Comparison of ENCODE assay signal across 1 cellular context in the genomic region with DNA sequence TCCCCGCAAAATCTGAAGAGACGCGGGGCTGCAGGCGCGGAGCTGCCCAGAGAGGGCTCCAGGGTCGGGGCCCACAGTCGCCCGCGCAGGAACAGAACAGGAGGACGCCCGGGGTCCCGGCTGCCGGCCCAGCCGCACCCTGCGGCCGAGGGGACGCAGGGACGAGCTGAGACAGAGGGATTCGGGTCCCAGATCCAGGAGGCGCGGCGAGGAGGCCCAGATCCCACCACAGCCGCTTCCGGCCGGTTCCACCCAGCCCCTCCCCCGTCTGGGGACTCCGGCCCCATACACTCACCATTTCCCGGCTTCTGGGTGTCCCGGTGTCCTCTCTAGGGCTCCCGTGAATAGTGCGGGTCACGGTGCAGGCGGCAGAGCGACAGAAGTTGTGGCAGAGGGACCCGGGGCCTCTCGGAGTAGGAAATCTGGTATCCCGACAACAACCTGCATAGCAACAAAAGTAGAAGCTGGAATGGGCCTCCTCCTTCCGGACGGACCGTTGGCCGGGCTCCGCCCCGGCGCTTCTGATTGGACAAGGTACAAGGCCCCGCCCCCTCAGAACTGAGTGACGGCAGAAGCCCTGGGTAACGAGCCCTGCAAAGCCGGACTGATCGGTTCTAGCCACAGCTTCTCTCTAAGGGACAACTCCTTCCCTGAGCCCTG.
TF ChIP-seq lines count a peak whose summit lies in the region.

ZNF20 (minus strand) TSS at position 466 of the 660 bp plus-strand sequence; CDS start at position 298, 168 bp downstream.

TF ChIP-seq in HepG2, 621 proteins besides CTCF, POLR2A, EP300 and RAD21 (continued from another document and continues in another):
- TF ChIP-seq KMT2A (CRISPR knock-in tag; IDR thresholded peaks at IDR 0.05) (peak; percentile 40; the same call in 1 of the 2 replicates), HOXA3 (CRISPR knock-in tag; IDR thresholded peaks at IDR 0.05) (peak; percentile 40), TFE3 (CRISPR knock-in tag; IDR thresholded peaks at IDR 0.05) (0 out of 2 replicates have a peak, but pooled peaks have one; percentile 19), ZNF646 (CRISPR knock-in tag; IDR thresholded peaks at IDR 0.05) (no peak), SP1 (IDR thresholded peaks at IDR 0.05) (no peak), SP1 (CRISPR knock-in tag; IDR thresholded peaks at IDR 0.05) (peak; percentile 78), ZNF576 (CRISPR knock-in tag; IDR thresholded peaks at IDR 0.05) (0 out of 2 replicates have a peak, but pooled peaks have one; percentile 44), XBP1 (CRISPR knock-in tag; IDR thresholded peaks at IDR 0.05) (no peak), ZNF350 (CRISPR knock-in tag; IDR thresholded peaks at IDR 0.05; ENCODE audit: borderline replicate concordance, low read depth) (peak; percentile 56; the same call in 1 of the 2 replicates), ZNF883 (CRISPR knock-in tag; IDR thresholded peaks at IDR 0.05; ENCODE audit: not compliant biosample characterization) (peak; percentile 45), ZNF225 (CRISPR knock-in tag; IDR thresholded peaks at IDR 0.05) (no peak), ZNF34 (CRISPR knock-in tag; IDR thresholded peaks at IDR 0.05; ENCODE audit: borderline replicate concordance) (no peak), GPBP1L1 (CRISPR knock-in tag; IDR thresholded peaks at IDR 0.05) (no peak), ZNF550 (CRISPR knock-in tag; IDR thresholded peaks at IDR 0.05; ENCODE audit: borderline replicate concordance) (no peak)
- TF ChIP-seq, protein P1, sequence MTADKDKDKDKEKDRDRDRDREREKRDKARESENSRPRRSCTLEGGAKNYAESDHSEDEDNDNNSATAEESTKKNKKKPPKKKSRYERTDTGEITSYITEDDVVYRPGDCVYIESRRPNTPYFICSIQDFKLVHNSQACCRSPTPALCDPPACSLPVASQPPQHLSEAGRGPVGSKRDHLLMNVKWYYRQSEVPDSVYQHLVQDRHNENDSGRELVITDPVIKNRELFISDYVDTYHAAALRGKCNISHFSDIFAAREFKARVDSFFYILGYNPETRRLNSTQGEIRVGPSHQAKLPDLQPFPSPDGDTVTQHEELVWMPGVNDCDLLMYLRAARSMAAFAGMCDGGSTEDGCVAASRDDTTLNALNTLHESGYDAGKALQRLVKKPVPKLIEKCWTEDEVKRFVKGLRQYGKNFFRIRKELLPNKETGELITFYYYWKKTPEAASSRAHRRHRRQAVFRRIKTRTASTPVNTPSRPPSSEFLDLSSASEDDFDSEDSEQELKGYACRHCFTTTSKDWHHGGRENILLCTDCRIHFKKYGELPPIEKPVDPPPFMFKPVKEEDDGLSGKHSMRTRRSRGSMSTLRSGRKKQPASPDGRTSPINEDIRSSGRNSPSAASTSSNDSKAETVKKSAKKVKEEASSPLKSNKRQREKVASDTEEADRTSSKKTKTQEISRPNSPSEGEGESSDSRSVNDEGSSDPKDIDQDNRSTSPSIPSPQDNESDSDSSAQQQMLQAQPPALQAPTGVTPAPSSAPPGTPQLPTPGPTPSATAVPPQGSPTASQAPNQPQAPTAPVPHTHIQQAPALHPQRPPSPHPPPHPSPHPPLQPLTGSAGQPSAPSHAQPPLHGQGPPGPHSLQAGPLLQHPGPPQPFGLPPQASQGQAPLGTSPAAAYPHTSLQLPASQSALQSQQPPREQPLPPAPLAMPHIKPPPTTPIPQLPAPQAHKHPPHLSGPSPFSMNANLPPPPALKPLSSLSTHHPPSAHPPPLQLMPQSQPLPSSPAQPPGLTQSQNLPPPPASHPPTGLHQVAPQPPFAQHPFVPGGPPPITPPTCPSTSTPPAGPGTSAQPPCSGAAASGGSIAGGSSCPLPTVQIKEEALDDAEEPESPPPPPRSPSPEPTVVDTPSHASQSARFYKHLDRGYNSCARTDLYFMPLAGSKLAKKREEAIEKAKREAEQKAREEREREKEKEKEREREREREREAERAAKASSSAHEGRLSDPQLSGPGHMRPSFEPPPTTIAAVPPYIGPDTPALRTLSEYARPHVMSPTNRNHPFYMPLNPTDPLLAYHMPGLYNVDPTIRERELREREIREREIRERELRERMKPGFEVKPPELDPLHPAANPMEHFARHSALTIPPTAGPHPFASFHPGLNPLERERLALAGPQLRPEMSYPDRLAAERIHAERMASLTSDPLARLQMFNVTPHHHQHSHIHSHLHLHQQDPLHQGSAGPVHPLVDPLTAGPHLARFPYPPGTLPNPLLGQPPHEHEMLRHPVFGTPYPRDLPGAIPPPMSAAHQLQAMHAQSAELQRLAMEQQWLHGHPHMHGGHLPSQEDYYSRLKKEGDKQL (CRISPR knock-in tag; IDR thresholded peaks at IDR 0.05; ENCODE audit: low read depth), result no peak
- TF ChIP-seq, protein P2, sequence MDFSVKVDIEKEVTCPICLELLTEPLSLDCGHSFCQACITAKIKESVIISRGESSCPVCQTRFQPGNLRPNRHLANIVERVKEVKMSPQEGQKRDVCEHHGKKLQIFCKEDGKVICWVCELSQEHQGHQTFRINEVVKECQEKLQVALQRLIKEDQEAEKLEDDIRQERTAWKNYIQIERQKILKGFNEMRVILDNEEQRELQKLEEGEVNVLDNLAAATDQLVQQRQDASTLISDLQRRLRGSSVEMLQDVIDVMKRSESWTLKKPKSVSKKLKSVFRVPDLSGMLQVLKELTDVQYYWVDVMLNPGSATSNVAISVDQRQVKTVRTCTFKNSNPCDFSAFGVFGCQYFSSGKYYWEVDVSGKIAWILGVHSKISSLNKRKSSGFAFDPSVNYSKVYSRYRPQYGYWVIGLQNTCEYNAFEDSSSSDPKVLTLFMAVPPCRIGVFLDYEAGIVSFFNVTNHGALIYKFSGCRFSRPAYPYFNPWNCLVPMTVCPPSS (IDR thresholded peaks at IDR 0.05), result no peak
- TF ChIP-seq, protein P3, sequence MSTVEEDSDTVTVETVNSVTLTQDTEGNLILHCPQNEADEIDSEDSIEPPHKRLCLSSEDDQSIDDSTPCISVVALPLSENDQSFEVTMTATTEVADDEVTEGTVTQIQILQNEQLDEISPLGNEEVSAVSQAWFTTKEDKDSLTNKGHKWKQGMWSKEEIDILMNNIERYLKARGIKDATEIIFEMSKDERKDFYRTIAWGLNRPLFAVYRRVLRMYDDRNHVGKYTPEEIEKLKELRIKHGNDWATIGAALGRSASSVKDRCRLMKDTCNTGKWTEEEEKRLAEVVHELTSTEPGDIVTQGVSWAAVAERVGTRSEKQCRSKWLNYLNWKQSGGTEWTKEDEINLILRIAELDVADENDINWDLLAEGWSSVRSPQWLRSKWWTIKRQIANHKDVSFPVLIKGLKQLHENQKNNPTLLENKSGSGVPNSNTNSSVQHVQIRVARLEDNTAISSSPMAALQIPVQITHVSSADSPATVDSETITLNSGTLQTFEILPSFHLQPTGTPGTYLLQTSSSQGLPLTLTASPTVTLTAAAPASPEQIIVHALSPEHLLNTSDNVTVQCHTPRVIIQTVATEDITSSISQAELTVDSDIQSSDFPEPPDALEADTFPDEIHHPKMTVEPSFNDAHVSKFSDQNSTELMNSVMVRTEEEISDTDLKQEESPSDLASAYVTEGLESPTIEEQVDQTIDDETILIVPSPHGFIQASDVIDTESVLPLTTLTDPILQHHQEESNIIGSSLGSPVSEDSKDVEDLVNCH (CRISPR knock-in tag; IDR thresholded peaks at IDR 0.05), result no peak
- TF ChIP-seq, protein P4, sequence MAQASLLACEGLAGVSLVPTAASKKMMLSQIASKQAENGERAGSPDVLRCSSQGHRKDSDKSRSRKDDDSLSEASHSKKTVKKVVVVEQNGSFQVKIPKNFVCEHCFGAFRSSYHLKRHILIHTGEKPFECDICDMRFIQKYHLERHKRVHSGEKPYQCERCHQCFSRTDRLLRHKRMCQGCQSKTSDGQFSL (CRISPR knock-in tag; IDR thresholded peaks at IDR 0.05), result no peak
- TF ChIP-seq, protein P5, sequence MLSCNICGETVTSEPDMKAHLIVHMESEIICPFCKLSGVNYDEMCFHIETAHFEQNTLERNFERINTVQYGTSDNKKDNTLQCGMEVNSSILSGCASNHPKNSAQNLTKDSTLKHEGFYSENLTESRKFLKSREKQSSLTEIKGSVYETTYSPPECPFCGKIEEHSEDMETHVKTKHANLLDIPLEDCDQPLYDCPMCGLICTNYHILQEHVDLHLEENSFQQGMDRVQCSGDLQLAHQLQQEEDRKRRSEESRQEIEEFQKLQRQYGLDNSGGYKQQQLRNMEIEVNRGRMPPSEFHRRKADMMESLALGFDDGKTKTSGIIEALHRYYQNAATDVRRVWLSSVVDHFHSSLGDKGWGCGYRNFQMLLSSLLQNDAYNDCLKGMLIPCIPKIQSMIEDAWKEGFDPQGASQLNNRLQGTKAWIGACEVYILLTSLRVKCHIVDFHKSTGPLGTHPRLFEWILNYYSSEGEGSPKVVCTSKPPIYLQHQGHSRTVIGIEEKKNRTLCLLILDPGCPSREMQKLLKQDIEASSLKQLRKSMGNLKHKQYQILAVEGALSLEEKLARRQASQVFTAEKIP (CRISPR knock-in tag; IDR thresholded peaks at IDR 0.05; ENCODE audit: borderline replicate concordance), result no peak
